13 cellular contexts compared by ENCODE assay signal in the genomic region with DNA sequence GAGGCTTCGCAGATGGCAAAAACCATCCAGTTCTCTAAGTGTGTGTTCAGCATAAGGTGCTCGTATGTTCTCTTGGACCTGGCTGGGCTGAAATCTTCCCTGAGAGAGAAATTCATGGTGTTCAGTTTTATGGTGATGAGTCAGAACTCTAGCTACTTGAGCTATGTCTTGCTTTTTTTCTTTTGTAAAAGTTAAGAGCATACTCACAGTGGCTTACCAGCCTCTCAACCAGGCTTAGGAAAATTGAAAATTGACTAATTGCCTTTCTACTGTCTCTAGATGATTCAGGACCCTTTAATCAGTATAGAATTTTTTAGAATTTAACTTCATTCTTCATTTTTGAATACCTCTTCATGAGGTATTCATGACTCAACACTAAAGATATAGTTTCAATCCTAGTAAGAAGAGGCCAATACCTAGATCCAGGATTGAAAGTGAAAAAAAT.
A peak's percentile ranks its signal among the peaks of the same experiment; 100 is the strongest.
DNase-seq lines count a peak whose midpoint lies in the region; ATAC-seq, FAIRE-seq and TF ChIP-seq lines count a peak whose summit lies in the region.
"Had no signal": no experiment of that assay in that cellular context is flagged by ENCODE, and none has a peak within 500 bp of the region (broad histone marks: within the 10 kb centered on the region; RNA-seq: fewer than 3 reads in every experiment).

No MANE protein-coding gene starts in this region.

- TF ChIP-seq RAD21 in GM12878 (IDR thresholded peaks at IDR 0.05; ENCODE audit: insufficient read depth, low read depth, low read length): no peak

- RAD21 ChIA-PET in GM12878 (lab: Charles Lee; ENCODE audit: unreplicated experiment): no interaction called here

- H3K4me1 ChIP-seq in GM12878 (ENCODE audit: control insufficient read depth, insufficient read depth, low read length): no peaks in the 10 kb centered on the region

- no peak overlapping the region for H3K4me2 ChIP-seq in GM12878 (ENCODE audit: control insufficient read depth, insufficient read depth)

- no peaks in the 10 kb centered on the region for H3K9me3 ChIP-seq in GM12878 (replicated peaks; ENCODE audit: control insufficient read depth, insufficient read depth, low read length)

- intact Hi-C loops in GM12878 (cut with micrococcal nuclease; ENCODE audit: unreplicated experiment) (no loop called here), head of caudate nucleus (cut with DNase I) (no loop called here)

- H3K27me3 Mint-ChIP-seq in activated CD8-positive, alpha-beta T cell treated with anti-CD3 and anti-CD28 coated beads, Interleukin-2, amount 10 ng/mL, durations not matched to agents 7 days and 5 days (ENCODE audit: low read depth): no peaks in the 10 kb centered on the region
- H3K27me3 Mint-ChIP-seq: activated B cell treated with CpG ODN at 0.5 μM for 24 hours had no signal

- in situ Hi-C loops in GM12878 (cut with MboI) (no loop called here), ACHN (cut with HindIII; ENCODE audit: low pct_ligation_motif_present, low pct_unique_long_range_greater_than_20kb, low sequenced_read_pairs) (no loop called here)

- no peak overlapping the region for H3K9ac ChIP-seq in GM12878 (ENCODE audit: control insufficient read depth, insufficient read depth, low read length)

- no peaks in the 10 kb centered on the region for H3K36me3 Mint-ChIP-seq in activated CD8-positive, alpha-beta T cell treated with anti-CD3 and anti-CD28 coated beads, Interleukin-2, amount 10 ng/mL, durations not matched to agents 7 days and 5 days (ENCODE audit: low read depth)

- TF ChIP-seq EP300 in GM12878 (IDR thresholded peaks at IDR 0.05; ENCODE audit: borderline replicate concordance in 1 of 2, control insufficient read depth in 1 of 2, low read depth in 2 of 2, low read length in 2 of 2): no peak

- no peaks in the 10 kb centered on the region for H3K4me1 Mint-ChIP-seq in activated CD8-positive, alpha-beta T cell treated with anti-CD3 and anti-CD28 coated beads, Interleukin-2, amount 10 ng/mL, durations not matched to agents 7 days and 5 days (ENCODE audit: low read depth)
- H3K4me1 Mint-ChIP-seq: activated B cell treated with CpG ODN at 0.5 μM for 24 hours had no signal

- H2AFZ ChIP-seq in GM12878 (ENCODE audit: control insufficient read depth, low read depth, low read length): no peak overlapping the region

- ATAC-seq in GM19467 (IDR thresholded peaks at IDR 0.05; ENCODE audit: unreplicated experiment): peak; percentile 81
- peak; percentile 68 for ATAC-seq in HG03175 (IDR thresholded peaks at IDR 0.05; ENCODE audit: unreplicated experiment)
- peak; percentile 81 for ATAC-seq in GM12878
- ATAC-seq in activated CD8-positive, alpha-beta T cell treated with anti-CD3 and anti-CD28 coated beads, Interleukin-2, amount 10 ng/mL, durations not matched to agents 7 days and 5 days: no peak

- H3K27me3 ChIP-seq in GM12878 (replicated peaks in 1 of 2; ENCODE audit: control insufficient read depth in 2 of 2, insufficient read depth in 2 of 2, low read length in 1 of 2): no peaks in the 10 kb centered on the region
- H3K27me3 ChIP-seq: spleen had no signal

- BruUV-seq in GM12878 (replicated peaks; lab: Mats Ljungman, UMichigan): no TSS peak

- no peak overlapping the region for H3K27ac Mint-ChIP-seq in activated CD8-positive, alpha-beta T cell treated with anti-CD3 and anti-CD28 coated beads, Interleukin-2, amount 10 ng/mL, durations not matched to agents 7 days and 5 days
- H3K27ac Mint-ChIP-seq: activated B cell treated with CpG ODN at 0.5 μM for 24 hours had no signal

- H3K27ac ChIP-seq in GM12878 (ENCODE audit: control insufficient read depth, insufficient read depth): no peak overlapping the region
- H3K27ac ChIP-seq: spleen had no signal

- POLR2A ChIA-PET in GM12878 (lab: Charles Lee): no interaction called here
- POLR2A ChIA-PET in activated CD8-positive, alpha-beta T cell treated with anti-CD3 and anti-CD28 coated beads, Interleukin-2, amount 10 ng/mL, durations not matched to agents 7 days and 5 days (lab: Charles Lee): no interaction called here

- no peaks in the 10 kb centered on the region for H4K20me1 ChIP-seq in GM12878 (ENCODE audit: control insufficient read depth, insufficient read depth)

- CTCF ChIA-PET in GM12878 (lab: Yijun Ruan, JAX): no interaction called here
- CTCF ChIA-PET in activated CD8-positive, alpha-beta T cell treated with anti-CD3 and anti-CD28 coated beads, Interleukin-2, amount 10 ng/mL, durations not matched to agents 7 days and 5 days (lab: Charles Lee): no interaction called here

- H3K9me3 Mint-ChIP-seq in activated CD8-positive, alpha-beta T cell treated with anti-CD3 and anti-CD28 coated beads, Interleukin-2, amount 10 ng/mL, durations not matched to agents 7 days and 5 days (ENCODE audit: insufficient read depth): no peaks in the 10 kb centered on the region
- H3K9me3 Mint-ChIP-seq: activated B cell treated with CpG ODN at 0.5 μM for 24 hours had no signal

- H3K4me3 ChIP-seq in AG10803 (ENCODE audit: low read length) (no peak overlapping the region), GM12878 (no peak overlapping the region)
- H3K4me3 ChIP-seq: spleen had no signal

- WGBS in GM12878 (ENCODE audit: insufficient coverage, insufficient replicate concordance, low lambda C conversion rate, missing lambda C conversion rate): 26% methylated on average over 2 of the region's 2 CpGs

- H3K4me3 Mint-ChIP-seq in activated CD8-positive, alpha-beta T cell treated with anti-CD3 and anti-CD28 coated beads, Interleukin-2, amount 10 ng/mL, durations not matched to agents 7 days and 5 days: no peak overlapping the region
- H3K4me3 Mint-ChIP-seq: activated B cell treated with CpG ODN at 0.5 μM for 24 hours had no signal

- H3K79me2 ChIP-seq in GM12878 (ENCODE audit: control insufficient read depth, insufficient read depth, low read length): no peaks in the 10 kb centered on the region

- DNase-seq in AG10803 (ENCODE audit: low read depth): peak; percentile 59
- no peak for DNase-seq in GM12878 (ENCODE audit: low read depth, low spot score)
- DNase-seq in DMS 273 treated with DMSO at 0.1 percent for 48 hours (lab: John Stamatoyannopoulos, UW): no peak
- DNase-seq in ACHN: no peak
- no peak for DNase-seq in activated CD8-positive, alpha-beta T cell treated with anti-CD3 and anti-CD28 coated beads, Interleukin-2, amount 10 ng/mL, durations not matched to agents 7 days and 5 days
- no peak for DNase-seq in head of caudate nucleus
- DNase-seq: activated B cell treated with CpG ODN at 0.5 μM for 24 hours; activated naive CD4-positive, alpha-beta T cell; hippocampal formation; NCI-H2171; spleen had no signal

- TF ChIP-seq CTCF in AG10803 (conservative IDR thresholded peaks at IDR 0.05; ENCODE audit: low read length) (no peak), GM12878 (IDR thresholded peaks at IDR 0.05 in 2 of 3, conservative IDR thresholded peaks at IDR 0.05 in 1 of 3; ENCODE audit: control insufficient read depth in 2 of 3, extremely low read depth in 1 of 3, insufficient read depth in 1 of 3, low read depth in 3 of 3, low read length in 3 of 3) (no peak)

- SMC1A ChIA-PET in GM12878 (lab: Charles Lee; ENCODE audit: uncharacterized antibody, unreplicated experiment): no interaction called here

- H3K36me3 ChIP-seq in GM12878 (ENCODE audit: control insufficient read depth in 2 of 2, insufficient read depth in 2 of 2, low read length in 1 of 2): no peaks in the 10 kb centered on the region
- H3K36me3 ChIP-seq: spleen had no signal

- TF ChIP-seq POLR2A in GM12878 (IDR thresholded peaks at IDR 0.05; ENCODE audit: low read depth, low read length): no peak

- no peak for FAIRE-seq in GM12878 (lab: Jason Lieb, UNC)

TF ChIP-seq in GM12878, 131 proteins besides CTCF, POLR2A, EP300 and RAD21 (continues in another document):
- TF ChIP-seq, protein P1, sequence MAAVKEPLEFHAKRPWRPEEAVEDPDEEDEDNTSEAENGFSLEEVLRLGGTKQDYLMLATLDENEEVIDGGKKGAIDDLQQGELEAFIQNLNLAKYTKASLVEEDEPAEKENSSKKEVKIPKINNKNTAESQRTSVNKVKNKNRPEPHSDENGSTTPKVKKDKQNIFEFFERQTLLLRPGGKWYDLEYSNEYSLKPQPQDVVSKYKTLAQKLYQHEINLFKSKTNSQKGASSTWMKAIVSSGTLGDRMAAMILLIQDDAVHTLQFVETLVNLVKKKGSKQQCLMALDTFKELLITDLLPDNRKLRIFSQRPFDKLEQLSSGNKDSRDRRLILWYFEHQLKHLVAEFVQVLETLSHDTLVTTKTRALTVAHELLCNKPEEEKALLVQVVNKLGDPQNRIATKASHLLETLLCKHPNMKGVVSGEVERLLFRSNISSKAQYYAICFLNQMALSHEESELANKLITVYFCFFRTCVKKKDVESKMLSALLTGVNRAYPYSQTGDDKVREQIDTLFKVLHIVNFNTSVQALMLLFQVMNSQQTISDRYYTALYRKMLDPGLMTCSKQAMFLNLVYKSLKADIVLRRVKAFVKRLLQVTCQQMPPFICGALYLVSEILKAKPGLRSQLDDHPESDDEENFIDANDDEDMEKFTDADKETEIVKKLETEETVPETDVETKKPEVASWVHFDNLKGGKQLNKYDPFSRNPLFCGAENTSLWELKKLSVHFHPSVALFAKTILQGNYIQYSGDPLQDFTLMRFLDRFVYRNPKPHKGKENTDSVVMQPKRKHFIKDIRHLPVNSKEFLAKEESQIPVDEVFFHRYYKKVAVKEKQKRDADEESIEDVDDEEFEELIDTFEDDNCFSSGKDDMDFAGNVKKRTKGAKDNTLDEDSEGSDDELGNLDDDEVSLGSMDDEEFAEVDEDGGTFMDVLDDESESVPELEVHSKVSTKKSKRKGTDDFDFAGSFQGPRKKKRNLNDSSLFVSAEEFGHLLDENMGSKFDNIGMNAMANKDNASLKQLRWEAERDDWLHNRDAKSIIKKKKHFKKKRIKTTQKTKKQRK (IDR thresholded peaks at IDR 0.05; ENCODE audit: low read depth, low read length): no peak
- no peak for TF ChIP-seq MEF2B (IDR thresholded peaks at IDR 0.05; ENCODE audit: partially characterized antibody, poor library complexity, severe bottlenecking)
- no peak for TF ChIP-seq POLR2AphosphoS5 (IDR thresholded peaks at IDR 0.05; ENCODE audit: low read length)
- TF ChIP-seq, protein P2, sequence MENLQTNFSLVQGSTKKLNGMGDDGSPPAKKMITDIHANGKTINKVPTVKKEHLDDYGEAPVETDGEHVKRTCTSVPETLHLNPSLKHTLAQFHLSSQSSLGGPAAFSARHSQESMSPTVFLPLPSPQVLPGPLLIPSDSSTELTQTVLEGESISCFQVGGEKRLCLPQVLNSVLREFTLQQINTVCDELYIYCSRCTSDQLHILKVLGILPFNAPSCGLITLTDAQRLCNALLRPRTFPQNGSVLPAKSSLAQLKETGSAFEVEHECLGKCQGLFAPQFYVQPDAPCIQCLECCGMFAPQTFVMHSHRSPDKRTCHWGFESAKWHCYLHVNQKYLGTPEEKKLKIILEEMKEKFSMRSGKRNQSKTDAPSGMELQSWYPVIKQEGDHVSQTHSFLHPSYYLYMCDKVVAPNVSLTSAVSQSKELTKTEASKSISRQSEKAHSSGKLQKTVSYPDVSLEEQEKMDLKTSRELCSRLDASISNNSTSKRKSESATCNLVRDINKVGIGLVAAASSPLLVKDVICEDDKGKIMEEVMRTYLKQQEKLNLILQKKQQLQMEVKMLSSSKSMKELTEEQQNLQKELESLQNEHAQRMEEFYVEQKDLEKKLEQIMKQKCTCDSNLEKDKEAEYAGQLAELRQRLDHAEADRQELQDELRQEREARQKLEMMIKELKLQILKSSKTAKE (IDR thresholded peaks at IDR 0.05; ENCODE audit: low read depth, poor library complexity, severe bottlenecking): no peak
